In genomic region chr12:81517296-81517695, GRCh38 we compare ENCODE assay signal across 13 cellular contexts.
DNase-seq lines count a peak whose midpoint lies in the region; ATAC-seq and TF ChIP-seq lines count a peak whose summit lies in the region.
"Had no signal": no experiment of that assay in that cellular context is flagged by ENCODE, and none has a peak within 500 bp of the region (broad histone marks: within the 10 kb centered on the region; RNA-seq: fewer than 3 reads in every experiment).

No MANE protein-coding gene starts in this region.

- DNase-seq in SKM-1 treated with dmso at 0.1 percent for 144 hours (lab: John Stamatoyannopoulos, UW; ENCODE audit: unreplicated experiment) (peak; percentile 6), SKM-1 (lab: John Stamatoyannopoulos, UW; ENCODE audit: unreplicated experiment) (no peak), left lung (peak in 1 of 2 donors; percentile 32), omental fat pad (ENCODE audit: low spot score) (no peak), NCI-H748 treated with DMSO at 0.1 percent for 48 hours (lab: John Stamatoyannopoulos, UW) (no peak)
- DNase-seq: CD4-positive, CD25-positive, alpha-beta regulatory T cell; DMS 273 treated with DMSO at 0.1 percent for 48 hours; DMS79 treated with DMSO at 0.1 percent for 48 hours; EL had no signal

- H3K4me3 ChIP-seq in left lung = no peak overlapping the region
- H3K4me3 ChIP-seq: HAP-1 had no signal

- H3K4me1 ChIP-seq in left lung = no peaks in the 10 kb centered on the region
- H3K4me1 ChIP-seq: HAP-1 had no signal

- no peaks in the 10 kb centered on the region for H3K36me3 ChIP-seq in left lung
- H3K36me3 ChIP-seq: HAP-1 had no signal

- no peak for TF ChIP-seq CTCF in 22Rv1 (IDR thresholded peaks at IDR 0.05)
- no peak for TF ChIP-seq CTCF in C4-2B (conservative IDR thresholded peaks at IDR 0.05)
- no peak for TF ChIP-seq CTCF in left lung (IDR thresholded peaks at IDR 0.05)
- no peak for TF ChIP-seq CTCF in omental fat pad (IDR thresholded peaks at IDR 0.05)

- no peaks in the 10 kb centered on the region for H3K27me3 ChIP-seq in left lung

- H3K9me3 ChIP-seq in left lung = no peaks in the 10 kb centered on the region
- H3K9me3 ChIP-seq: HAP-1 had no signal

- ATAC-seq in left lung (peak; percentile 89), omental fat pad (ENCODE audit: low FRiP score) (no peak), GM21367 (IDR thresholded peaks at IDR 0.05; ENCODE audit: unreplicated experiment) (no peak)

- intact Hi-C loops in left lung (cut with DNase I) = no loop called here

- H3K27ac ChIP-seq in 22Rv1 = peak overlapping the region; percentile 72
- peak overlapping the region; percentile 95 for H3K27ac ChIP-seq in C4-2B
- no peak overlapping the region for H3K27ac ChIP-seq in left lung

Comparison
In these comparisons a context has a peak if more than half of its experiments do, and no peak if none do; other contexts are left out.
1. H3K27ac ChIP-seq: peak in 22Rv1 (single experiment) and C4-2B (single experiment); none in left lung (0 of 2).